Comparison of ENCODE assay signal across 11 cellular contexts in the genomic region with DNA sequence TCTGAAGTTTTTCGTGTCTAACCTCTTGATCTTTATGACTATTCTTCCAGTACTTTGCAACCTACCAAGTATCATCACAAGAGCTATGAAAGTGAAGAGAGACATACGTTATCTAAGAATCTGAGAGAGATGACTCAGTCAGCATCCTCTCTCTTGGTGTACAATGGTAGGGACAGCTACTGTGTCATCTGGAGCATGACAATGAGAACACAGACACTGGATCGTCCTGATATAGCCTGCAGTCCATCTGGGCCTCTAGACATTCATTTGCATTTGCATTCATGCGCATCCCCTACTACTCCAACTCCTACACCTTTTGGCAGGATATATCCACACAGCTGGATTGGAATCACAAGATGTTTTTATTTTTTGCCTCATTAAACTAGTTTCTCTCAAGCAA.
A peak's percentile ranks its signal among the peaks of the same experiment; 100 is the strongest.
DNase-seq lines count a peak whose midpoint lies in the region; ATAC-seq lines count a peak whose summit lies in the region.
"Had no signal": no experiment of that assay in that cellular context is flagged by ENCODE, and none has a peak within 500 bp of the region (broad histone marks: within the 10 kb centered on the region; RNA-seq: fewer than 3 reads in every experiment).

No MANE protein-coding gene starts in this region.

- peak; percentile 7 for DNase-seq in DMS79 treated with DMSO at 0.1 percent for 48 hours (lab: John Stamatoyannopoulos, UW)
- DNase-seq in DMS79 (lab: John Stamatoyannopoulos, UW) = no peak
- DNase-seq in occipital lobe (lab: John Stamatoyannopoulos, UW) = peak; percentile 42
- no peak for DNase-seq in iPS-NIHi11 (ENCODE audit: low spot score)
- DNase-seq in NCI-H446 (lab: John Stamatoyannopoulos, UW) = no peak
- DNase-seq in effector memory CD8-positive, alpha-beta T cell = no peak
- DNase-seq: activated B cell treated with CpG ODN at 0.5 μM for 24 hours, erythroblast, left lung had no signal

- ATAC-seq in GM21737 (IDR thresholded peaks at IDR 0.05; ENCODE audit: unreplicated experiment) (peak; percentile 90), HG03378 (IDR thresholded peaks at IDR 0.05; ENCODE audit: unreplicated experiment) (peak; percentile 95)
- no peak for ATAC-seq in effector memory CD8-positive, alpha-beta T cell (replicated peaks)
- ATAC-seq: left lung had no signal

- no peaks in the 10 kb centered on the region for H3K9me3 Mint-ChIP-seq in effector memory CD8-positive, alpha-beta T cell
- H3K9me3 Mint-ChIP-seq: activated B cell treated with CpG ODN at 0.5 μM for 24 hours had no signal

- no peak overlapping the region for H3K27ac Mint-ChIP-seq in effector memory CD8-positive, alpha-beta T cell
- H3K27ac Mint-ChIP-seq: activated B cell treated with CpG ODN at 0.5 μM for 24 hours had no signal

- H3K4me1 Mint-ChIP-seq in effector memory CD8-positive, alpha-beta T cell (ENCODE audit: low read depth in 2 of 2) = no peaks in the 10 kb centered on the region
- H3K4me1 Mint-ChIP-seq: activated B cell treated with CpG ODN at 0.5 μM for 24 hours had no signal

- H3K27me3 Mint-ChIP-seq in effector memory CD8-positive, alpha-beta T cell = peaks cover 10 to 42% of the 10 kb centered on the region in 2 donors

- no peak overlapping the region for H3K4me3 Mint-ChIP-seq in effector memory CD8-positive, alpha-beta T cell
- H3K4me3 Mint-ChIP-seq: activated B cell treated with CpG ODN at 0.5 μM for 24 hours had no signal

- no peaks in the 10 kb centered on the region for H3K36me3 Mint-ChIP-seq in effector memory CD8-positive, alpha-beta T cell (ENCODE audit: insufficient read depth)

Comparison
In these comparisons a context has a peak if more than half of its experiments do, and no peak if none do; other contexts are left out.
1. DNase-seq: peak in DMS79 treated with DMSO at 0.1 percent for 48 hours (single experiment) and occipital lobe (single experiment); none in DMS79 (single experiment), iPS-NIHi11 (single experiment), NCI-H446 (0 of 2) and effector memory CD8-positive, alpha-beta T cell (0 of 3).